ENCODE assay signal across 8 cellular contexts in genomic region chr5:55993013-55993412, GRCh38. TPM values are rescaled to one million over a fixed set of nuclear protein-coding genes. Genes with fewer than 3 reads are reported as not detected.
A peak's percentile ranks its signal among the peaks of the same experiment; 100 is the strongest.
DNase-seq lines count a peak whose midpoint lies in the region; FAIRE-seq and TF ChIP-seq lines count a peak whose summit lies in the region.

No MANE protein-coding gene starts in this region.

- TF ChIP-seq CTCF in left ventricle myocardium inferior (IDR thresholded peaks at IDR 0.05; ENCODE audit: borderline replicate concordance) (no peak), MCF 10A (IDR thresholded peaks at IDR 0.05; ENCODE audit: unreplicated experiment) (no peak), vagina (IDR thresholded peaks at IDR 0.05) (no peak)

- no peaks in the 10 kb centered on the region for H3K9me3 Mint-ChIP-seq in MCF 10A (ENCODE audit: unreplicated experiment)

- H3K36me3 ChIP-seq in left ventricle myocardium inferior, result no peaks in the 10 kb centered on the region
- no peaks in the 10 kb centered on the region for H3K36me3 ChIP-seq in vagina

- peaks cover 31% of the 10 kb centered on the region for H3K4me1 Mint-ChIP-seq in MCF 10A (ENCODE audit: insufficient read depth, unreplicated experiment)

- in situ Hi-C loops in KBM-7 (cut with MboI; ENCODE audit: low pct_unique_long_range_greater_than_20kb, low sequenced_read_pairs), result no loop called here

- H3K4me3 ChIP-seq in left ventricle myocardium inferior (peak overlapping the region; percentile 78), vagina (peak overlapping the region; percentile 85 to 97)

- peaks cover 79% of the 10 kb centered on the region for H3K4me1 ChIP-seq in left ventricle myocardium inferior
- peaks cover 72% of the 10 kb centered on the region for H3K4me1 ChIP-seq in vagina

- no peaks in the 10 kb centered on the region for H3K27me3 Mint-ChIP-seq in MCF 10A (ENCODE audit: insufficient read depth, unreplicated experiment)

- H3K9me3 ChIP-seq in left ventricle myocardium inferior (replicated peaks), result no peaks in the 10 kb centered on the region
- H3K9me3 ChIP-seq in vagina, result no peaks in the 10 kb centered on the region

- BruUV-seq in MCF 10A (replicated peaks; lab: Mats Ljungman, UMichigan), result no TSS peak

- CTCF ChIA-PET in MCF 10A (lab: Yijun Ruan, JAX), result interaction anchor here (0.7 to 6.4 kb wide), 2 partner anchors 19 to 208 kb away, joined by 3 to 21 read pairs; no protein-coding TSS in a partner anchor

- FAIRE-seq in frontal cortex (lab: Jason Lieb, UNC), result no peak

- POLR2A ChIA-PET in MCF 10A (lab: Yijun Ruan, JAX), result interaction anchor here (0.6 to 3.5 kb wide), 10 partner anchors 9 to 208 kb away, joined by 3 to 21 read pairs (median 3); no protein-coding TSS in a partner anchor

- H3K27ac ChIP-seq in left ventricle myocardium inferior (replicated peaks) (peak overlapping the region; percentile 98), vagina (peak overlapping the region; percentile 99)

- DNase-seq in left ventricle myocardium inferior (no peak), cardiac septum (ENCODE audit: low spot score) (no peak), MCF 10A (ENCODE audit: unreplicated experiment) (peak; percentile 23), medulla oblongata (ENCODE audit: extremely low spot score) (peak; percentile 89), vagina (ENCODE audit: extremely low spot score in 2 of 2) (no peak), frontal cortex (ENCODE audit: low spot score in 2 of 2) (no peak), NCI-H2081 (lab: John Stamatoyannopoulos, UW) (no peak), KBM-7 (no peak)

- H3K4me3 Mint-ChIP-seq in MCF 10A (ENCODE audit: unreplicated experiment), result peak overlapping the region; percentile 89

- intact Hi-C loops in left ventricle myocardium inferior (cut with micrococcal nuclease) (no loop called here), cardiac septum (cut with DNase I) (loop anchor here (5.0 to 10.0 kb wide), 3 partner anchors 129 to 1182 kb away; partner anchors contain the start of gene GPBP1), MCF 10A (cut with micrococcal nuclease) (loop anchor here (5.0 to 10.0 kb wide), 2 partner anchors 62 to 189 kb away; no protein-coding TSS in a partner anchor), vagina (cut with DNase I) (loop anchor here (10.0 kb wide), 1 partner anchor 82 kb away; no protein-coding TSS in a partner anchor)

- H3K27me3 ChIP-seq in left ventricle myocardium inferior (ENCODE audit: low read depth) (no peaks in the 10 kb centered on the region), vagina (no peaks in the 10 kb centered on the region)

- peaks cover 6% of the 10 kb centered on the region for H3K36me3 Mint-ChIP-seq in MCF 10A (ENCODE audit: insufficient read depth, unreplicated experiment)

- TF ChIP-seq POLR2A in vagina (IDR thresholded peaks at IDR 0.05), result no peak

- H3K27ac Mint-ChIP-seq in MCF 10A (ENCODE audit: low read depth, unreplicated experiment), result peak overlapping the region; percentile 96

RNA-seq across cellular contexts. Expression of gene IL6ST, which starts 1.8 kb away (rescaled TPM):
- total RNA-seq in left ventricle myocardium inferior, result 125 TPM
- 131 TPM for total RNA-seq in cardiac septum
- 108 and 115 TPM in 2 replicates for total RNA-seq in MCF 10A (2022)
- 312 TPM for total RNA-seq in vagina
- 40.8 TPM for total RNA-seq in frontal cortex

Comparison
In these comparisons a context has a peak if more than half of its experiments do, and no peak if none do; other contexts are left out.
1. DNase-seq: peak in MCF 10A (single experiment) and medulla oblongata (single experiment); none in left ventricle myocardium inferior (single experiment), cardiac septum (single experiment), vagina (0 of 2), frontal cortex (0 of 2), NCI-H2081 (0 of 2) and KBM-7 (single experiment).